ENCODE assay signal across 2 cellular contexts in the genomic region with DNA sequence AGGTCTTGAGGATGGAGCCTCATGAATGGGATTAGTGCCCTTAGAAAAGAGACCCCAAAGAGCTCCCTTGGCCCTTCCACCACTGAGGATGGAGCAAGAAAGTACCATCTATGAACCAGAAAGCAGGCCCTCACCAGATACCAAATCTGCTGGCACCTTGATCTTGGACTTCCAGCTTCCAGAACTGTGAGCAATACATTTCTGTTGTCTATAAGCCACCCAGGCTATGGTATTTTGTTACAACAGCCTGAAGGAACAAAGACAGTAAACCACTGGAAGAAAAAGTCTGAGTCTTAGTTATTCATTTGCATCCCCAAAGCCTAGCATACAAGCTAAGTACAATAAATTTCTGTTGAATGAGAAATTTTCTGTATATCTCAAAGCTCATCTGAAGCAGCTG.
TF ChIP-seq lines count a peak whose summit lies in the region.

No MANE protein-coding gene starts in this region.

TF ChIP-seq in IMR-90, 13 proteins besides CTCF, POLR2A, EP300 and RAD21 (continued from another document):
- no peak for TF ChIP-seq MAZ (IDR thresholded peaks at IDR 0.05; ENCODE audit: borderline replicate concordance, low read depth, low read length)
- TF ChIP-seq CEBPB (IDR thresholded peaks at IDR 0.05; ENCODE audit: low read depth, low read length), result no peak
- TF ChIP-seq CHD1 (IDR thresholded peaks at IDR 0.05; ENCODE audit: low read depth, low read length), result no peak
- no peak for TF ChIP-seq BHLHE40 (IDR thresholded peaks at IDR 0.05; ENCODE audit: low read depth, low read length)

TF ChIP-seq in WTC11, 78 proteins besides CTCF, POLR2A, EP300 and RAD21:
- TF ChIP-seq, protein P1, sequence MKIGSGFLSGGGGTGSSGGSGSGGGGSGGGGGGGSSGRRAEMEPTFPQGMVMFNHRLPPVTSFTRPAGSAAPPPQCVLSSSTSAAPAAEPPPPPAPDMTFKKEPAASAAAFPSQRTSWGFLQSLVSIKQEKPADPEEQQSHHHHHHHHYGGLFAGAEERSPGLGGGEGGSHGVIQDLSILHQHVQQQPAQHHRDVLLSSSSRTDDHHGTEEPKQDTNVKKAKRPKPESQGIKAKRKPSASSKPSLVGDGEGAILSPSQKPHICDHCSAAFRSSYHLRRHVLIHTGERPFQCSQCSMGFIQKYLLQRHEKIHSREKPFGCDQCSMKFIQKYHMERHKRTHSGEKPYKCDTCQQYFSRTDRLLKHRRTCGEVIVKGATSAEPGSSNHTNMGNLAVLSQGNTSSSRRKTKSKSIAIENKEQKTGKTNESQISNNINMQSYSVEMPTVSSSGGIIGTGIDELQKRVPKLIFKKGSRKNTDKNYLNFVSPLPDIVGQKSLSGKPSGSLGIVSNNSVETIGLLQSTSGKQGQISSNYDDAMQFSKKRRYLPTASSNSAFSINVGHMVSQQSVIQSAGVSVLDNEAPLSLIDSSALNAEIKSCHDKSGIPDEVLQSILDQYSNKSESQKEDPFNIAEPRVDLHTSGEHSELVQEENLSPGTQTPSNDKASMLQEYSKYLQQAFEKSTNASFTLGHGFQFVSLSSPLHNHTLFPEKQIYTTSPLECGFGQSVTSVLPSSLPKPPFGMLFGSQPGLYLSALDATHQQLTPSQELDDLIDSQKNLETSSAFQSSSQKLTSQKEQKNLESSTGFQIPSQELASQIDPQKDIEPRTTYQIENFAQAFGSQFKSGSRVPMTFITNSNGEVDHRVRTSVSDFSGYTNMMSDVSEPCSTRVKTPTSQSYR (CRISPR knock-in tag; IDR thresholded peaks at IDR 0.05), result no peak
- TF ChIP-seq EMX1 (CRISPR knock-in tag; IDR thresholded peaks at IDR 0.05) (no peak), ZBTB21 (CRISPR knock-in tag; IDR thresholded peaks at IDR 0.05; ENCODE audit: borderline replicate concordance) (no peak)
- TF ChIP-seq, protein P2, sequence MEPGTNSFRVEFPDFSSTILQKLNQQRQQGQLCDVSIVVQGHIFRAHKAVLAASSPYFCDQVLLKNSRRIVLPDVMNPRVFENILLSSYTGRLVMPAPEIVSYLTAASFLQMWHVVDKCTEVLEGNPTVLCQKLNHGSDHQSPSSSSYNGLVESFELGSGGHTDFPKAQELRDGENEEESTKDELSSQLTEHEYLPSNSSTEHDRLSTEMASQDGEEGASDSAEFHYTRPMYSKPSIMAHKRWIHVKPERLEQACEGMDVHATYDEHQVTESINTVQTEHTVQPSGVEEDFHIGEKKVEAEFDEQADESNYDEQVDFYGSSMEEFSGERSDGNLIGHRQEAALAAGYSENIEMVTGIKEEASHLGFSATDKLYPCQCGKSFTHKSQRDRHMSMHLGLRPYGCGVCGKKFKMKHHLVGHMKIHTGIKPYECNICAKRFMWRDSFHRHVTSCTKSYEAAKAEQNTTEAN (CRISPR knock-in tag; IDR thresholded peaks at IDR 0.05), result no peak
- TF ChIP-seq, protein P3, sequence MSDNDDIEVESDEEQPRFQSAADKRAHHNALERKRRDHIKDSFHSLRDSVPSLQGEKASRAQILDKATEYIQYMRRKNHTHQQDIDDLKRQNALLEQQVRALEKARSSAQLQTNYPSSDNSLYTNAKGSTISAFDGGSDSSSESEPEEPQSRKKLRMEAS (CRISPR knock-in tag; IDR thresholded peaks at IDR 0.05), result no peak
- TF ChIP-seq, protein P4, sequence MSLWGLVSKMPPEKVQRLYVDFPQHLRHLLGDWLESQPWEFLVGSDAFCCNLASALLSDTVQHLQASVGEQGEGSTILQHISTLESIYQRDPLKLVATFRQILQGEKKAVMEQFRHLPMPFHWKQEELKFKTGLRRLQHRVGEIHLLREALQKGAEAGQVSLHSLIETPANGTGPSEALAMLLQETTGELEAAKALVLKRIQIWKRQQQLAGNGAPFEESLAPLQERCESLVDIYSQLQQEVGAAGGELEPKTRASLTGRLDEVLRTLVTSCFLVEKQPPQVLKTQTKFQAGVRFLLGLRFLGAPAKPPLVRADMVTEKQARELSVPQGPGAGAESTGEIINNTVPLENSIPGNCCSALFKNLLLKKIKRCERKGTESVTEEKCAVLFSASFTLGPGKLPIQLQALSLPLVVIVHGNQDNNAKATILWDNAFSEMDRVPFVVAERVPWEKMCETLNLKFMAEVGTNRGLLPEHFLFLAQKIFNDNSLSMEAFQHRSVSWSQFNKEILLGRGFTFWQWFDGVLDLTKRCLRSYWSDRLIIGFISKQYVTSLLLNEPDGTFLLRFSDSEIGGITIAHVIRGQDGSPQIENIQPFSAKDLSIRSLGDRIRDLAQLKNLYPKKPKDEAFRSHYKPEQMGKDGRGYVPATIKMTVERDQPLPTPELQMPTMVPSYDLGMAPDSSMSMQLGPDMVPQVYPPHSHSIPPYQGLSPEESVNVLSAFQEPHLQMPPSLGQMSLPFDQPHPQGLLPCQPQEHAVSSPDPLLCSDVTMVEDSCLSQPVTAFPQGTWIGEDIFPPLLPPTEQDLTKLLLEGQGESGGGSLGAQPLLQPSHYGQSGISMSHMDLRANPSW (CRISPR knock-in tag; conservative IDR thresholded peaks at IDR 0.05; ENCODE audit: low read depth), result no peak
